18 cellular contexts compared by ENCODE assay signal in genomic region chr2:179726461-179727180, GRCh38.
DNase-seq lines count a peak whose midpoint lies in the region; ATAC-seq, FAIRE-seq and TF ChIP-seq lines count a peak whose summit lies in the region.
"Had no signal": no experiment of that assay in that cellular context is flagged by ENCODE, and none has a peak within 500 bp of the region (broad histone marks: within the 10 kb centered on the region; RNA-seq: fewer than 3 reads in every experiment).

No MANE protein-coding gene starts in this region.

- intact Hi-C loops in kidney (cut with DNase I) = no loop called here

- peak; percentile 41 for FAIRE-seq in kidney (lab: Jason Lieb, UNC)
- FAIRE-seq: GM19239, H1 had no signal

- no peak overlapping the region for H3K9ac ChIP-seq in SK-N-SH
- H3K9ac ChIP-seq in kidney (ENCODE audit: low read length in 2 of 2) = no peak overlapping the region

- no peaks in the 10 kb centered on the region for H3K27me3 Mint-ChIP-seq in nephron (ENCODE audit: low read depth)

- no peaks in the 10 kb centered on the region for H3K36me3 ChIP-seq in SK-N-SH (replicated peaks in 1 of 2; ENCODE audit: control insufficient read depth in 1 of 2, insufficient read depth in 2 of 2, low read length in 1 of 2)
- H3K36me3 ChIP-seq in kidney (ENCODE audit: control insufficient read depth in 1 of 2, insufficient read depth in 2 of 2, low read length in 2 of 2) = no peaks in the 10 kb centered on the region
- H3K36me3 ChIP-seq: HAP-1 had no signal

- DNase-seq in SK-N-SH (no peak), kidney (no peak), SHP77 treated with DMSO at 0.1 percent for 48 hours (lab: John Stamatoyannopoulos, UW) (no peak), NCI-H1694 (lab: John Stamatoyannopoulos, UW) (no peak)
- DNase-seq in effector CD8-positive, alpha-beta T cell (lab: John Stamatoyannopoulos, UW) = no peak
- DNase-seq: CD8-positive, alpha-beta T cell; COR-L47; DND-41; GF-D8 had no signal

- peaks cover 3% of the 10 kb centered on the region for H3K9me3 Mint-ChIP-seq in nephron
- H3K9me3 Mint-ChIP-seq: CD8-positive, alpha-beta T cell; IgD-negative memory B cell had no signal

- H3F3A ChIP-seq in SK-N-SH (replicated peaks; ENCODE audit: insufficient read depth) = no peaks in the 10 kb centered on the region

- H3K9me2 ChIP-seq in SK-N-SH = 0 out of 2 replicates have a peak, but pooled peaks cover 4% of the 10 kb centered on the region

- no peaks in the 10 kb centered on the region for H3K36me3 Mint-ChIP-seq in nephron (ENCODE audit: low read depth)
- H3K36me3 Mint-ChIP-seq: CD14-positive monocyte; CD8-positive, alpha-beta T cell had no signal

- no peak for ATAC-seq in SK-N-SH treated with all-trans-retinoic acid at 6 μM for 48 hours
- no peak for ATAC-seq in HG03565 (IDR thresholded peaks at IDR 0.05; ENCODE audit: unreplicated experiment)
- ATAC-seq: CD8-positive, alpha-beta T cell had no signal

- no peak overlapping the region for H3K4me3 ChIP-seq in SK-N-SH (ENCODE audit: low read depth in 2 of 2, low read length in 1 of 2)
- no peak overlapping the region for H3K4me3 ChIP-seq in kidney (ENCODE audit: low read length in 2 of 2)
- H3K4me3 ChIP-seq: HAP-1 had no signal

- TF ChIP-seq EP300 in SK-N-SH (IDR thresholded peaks at IDR 0.05; ENCODE audit: borderline replicate concordance in 1 of 2, low read depth in 1 of 2, low read length in 1 of 2) = no peak

- H3K9me3 ChIP-seq in SK-N-SH = no peaks in the 10 kb centered on the region
- H3K9me3 ChIP-seq in kidney (ENCODE audit: control insufficient read depth in 1 of 2, low read length in 2 of 2) = no peaks in the 10 kb centered on the region
- H3K9me3 ChIP-seq: HAP-1 had no signal

- no peaks in the 10 kb centered on the region for H3K27me3 ChIP-seq in SK-N-SH (ENCODE audit: insufficient read depth)

- H2AFZ ChIP-seq in SK-N-SH (ENCODE audit: low read depth) = 0 out of 2 replicates have a peak overlapping the region, but pooled peaks have one; percentile 16

- H4K20me1 ChIP-seq in SK-N-SH (ENCODE audit: insufficient read depth) = no peaks in the 10 kb centered on the region

- no peaks in the 10 kb centered on the region for H3K79me2 ChIP-seq in SK-N-SH (ENCODE audit: insufficient read depth)

- CTCF ChIA-PET in SK-N-SH (lab: Yijun Ruan, JAX) = interaction anchor here (0.8 to 2.0 kb wide), 3 partner anchors 10 to 609 kb away, joined by 3 to 5 read pairs (median 3); no protein-coding TSS in a partner anchor

- H3K27ac Mint-ChIP-seq in nephron = peak overlapping the region; percentile 57 to 79 (median 63)
- H3K27ac Mint-ChIP-seq: CD14-positive monocyte; CD8-positive, alpha-beta T cell; IgD-negative memory B cell had no signal

- no peak for TF ChIP-seq RAD21 in SK-N-SH (IDR thresholded peaks at IDR 0.05; ENCODE audit: low read length)

- no peak overlapping the region for H3K4me2 ChIP-seq in SK-N-SH

- 49% methylated on average over 5 of the region's 5 CpGs for WGBS in SK-N-SH (ENCODE audit: low lambda C conversion rate)

- H3K27ac ChIP-seq in SK-N-SH (ENCODE audit: low read depth in 2 of 2, low read length in 1 of 2) (no peak overlapping the region; a peak in 1 of 4 replicates), kidney (ENCODE audit: low read depth in 2 of 2, low read length in 2 of 2) (no peak overlapping the region)
- H3K27ac ChIP-seq: 22Rv1 had no signal

- no peak overlapping the region for H3K4me3 Mint-ChIP-seq in nephron
- H3K4me3 Mint-ChIP-seq: CD14-positive monocyte; CD8-positive, alpha-beta T cell; IgD-negative memory B cell had no signal

- POLR2A ChIA-PET in SK-N-SH (lab: Yijun Ruan, JAX) = no interaction called here

- TF ChIP-seq CTCF in SK-N-SH (IDR thresholded peaks at IDR 0.05) (no peak), kidney (IDR thresholded peaks at IDR 0.05; ENCODE audit: borderline replicate concordance, extremely low read depth, insufficient read depth) (no peak), nephron (IDR thresholded peaks at IDR 0.05; ENCODE audit: unreplicated experiment in 3 of 3) (no peak)

- H3K4me1 ChIP-seq in SK-N-SH (ENCODE audit: control insufficient read depth in 1 of 2, insufficient read depth in 2 of 2, low read depth in 1 of 2, low read length in 1 of 2) (no peaks in the 10 kb centered on the region; a peak in 1 of 4 replicates), kidney (ENCODE audit: control insufficient read depth in 1 of 2, insufficient read depth in 1 of 2, low read depth in 1 of 2, low read length in 2 of 2) (no peaks in the 10 kb centered on the region)
- H3K4me1 ChIP-seq: HAP-1 had no signal

- H3K4me1 Mint-ChIP-seq in nephron = no peaks in the 10 kb centered on the region
- H3K4me1 Mint-ChIP-seq: CD14-positive monocyte, IgD-negative memory B cell had no signal

TF ChIP-seq in SK-N-SH, 30 proteins besides CTCF, POLR2A, EP300 and RAD21:
- TF ChIP-seq USF2 (IDR thresholded peaks at IDR 0.05; ENCODE audit: borderline replicate concordance, low read depth, low read length) = no peak
- TF ChIP-seq TCF12 (IDR thresholded peaks at IDR 0.05) = peak; percentile 41
- no peak for TF ChIP-seq REST (IDR thresholded peaks at IDR 0.05; ENCODE audit: low read depth, low read length)
- no peak for TF ChIP-seq YY1 (IDR thresholded peaks at IDR 0.05; ENCODE audit: low read depth)

TF ChIP-seq in SK-N-SH treated with all-trans-retinoic acid at 6 μM for 48 hours, 23 proteins besides CTCF, POLR2A, EP300 and RAD21:
- no peak for TF ChIP-seq ZNF565 (CRISPR knock-in tag; conservative IDR thresholded peaks at IDR 0.05; ENCODE audit: low read depth)
- TF ChIP-seq GLIS3 (CRISPR knock-in tag; IDR thresholded peaks at IDR 0.05) = no peak
- no peak for TF ChIP-seq ZFP3 (CRISPR knock-in tag; IDR thresholded peaks at IDR 0.05)
- no peak for TF ChIP-seq RARB (CRISPR knock-in tag; IDR thresholded peaks at IDR 0.05)
- no peak for TF ChIP-seq TSHZ2 (CRISPR knock-in tag; IDR thresholded peaks at IDR 0.05)
- no peak for TF ChIP-seq ISL1 (CRISPR knock-in tag; IDR thresholded peaks at IDR 0.05)
- no peak for TF ChIP-seq CREB5 (CRISPR knock-in tag; IDR thresholded peaks at IDR 0.05; ENCODE audit: low read depth)
- TF ChIP-seq ZNF70 (CRISPR knock-in tag; IDR thresholded peaks at IDR 0.05) = no peak
- TF ChIP-seq ZFP30 (CRISPR knock-in tag; IDR thresholded peaks at IDR 0.05) = no peak
- TF ChIP-seq ESRRG (CRISPR knock-in tag; IDR thresholded peaks at IDR 0.05) = no peak
- TF ChIP-seq CSRNP3 (CRISPR knock-in tag; IDR thresholded peaks at IDR 0.05) = no peak
- TF ChIP-seq CSDC2 (CRISPR knock-in tag; IDR thresholded peaks at IDR 0.05) = no peak
TF ChIP-seq in SK-N-SH treated with all-trans-retinoic acid at 6 μM for 48 hours: peak in this region for 0.
